In the genomic region with DNA sequence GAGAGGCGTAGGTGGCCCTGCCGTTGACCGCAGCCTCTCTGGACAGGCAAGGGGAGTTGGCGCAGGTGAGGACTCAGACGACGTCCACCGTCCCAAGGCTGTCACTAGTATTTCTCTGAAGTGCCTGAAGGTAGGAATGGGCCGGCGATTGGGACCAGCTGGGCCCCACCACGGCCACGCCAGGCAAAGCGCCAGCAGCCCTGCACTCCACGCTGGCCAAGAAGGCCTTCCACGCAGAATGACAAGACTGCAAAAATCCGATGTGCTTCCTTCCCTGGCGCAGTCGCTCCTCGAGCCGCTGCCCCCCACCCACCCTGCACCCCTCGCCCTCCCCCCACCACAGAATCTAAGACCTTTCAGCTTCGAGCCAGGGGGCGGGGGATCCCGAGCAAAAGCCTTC, we compare ENCODE assay signal across 1 cellular context.
TF ChIP-seq lines count a peak whose summit lies in the region.

No MANE protein-coding gene starts in this region.

TF ChIP-seq in K562, 482 proteins besides CTCF, POLR2A, EP300 and RAD21:
- TF ChIP-seq IFI16 (CRISPR knock-in tag; IDR thresholded peaks at IDR 0.05) (no peak), ZNF354B (CRISPR knock-in tag; IDR thresholded peaks at IDR 0.05) (no peak), E2F3 (CRISPR knock-in tag; IDR thresholded peaks at IDR 0.05) (no peak), POLR2G (IDR thresholded peaks at IDR 0.05; ENCODE audit: low read depth, low read length) (0 out of 2 replicates have a peak, but pooled peaks have one; percentile 29)
- TF ChIP-seq, protein P1, sequence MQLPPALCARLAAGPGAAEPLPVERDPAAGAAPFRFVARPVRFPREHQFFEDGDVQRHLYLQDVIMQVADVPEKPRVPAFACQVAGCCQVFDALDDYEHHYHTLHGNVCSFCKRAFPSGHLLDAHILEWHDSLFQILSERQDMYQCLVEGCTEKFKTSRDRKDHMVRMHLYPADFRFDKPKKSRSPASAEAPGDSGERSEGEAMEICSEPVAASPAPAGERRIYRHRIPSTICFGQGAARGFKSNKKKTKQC (CRISPR knock-in tag; IDR thresholded peaks at IDR 0.05): no peak
